5 cellular contexts compared by ENCODE assay signal in genomic region chrX:12554206-12554605, GRCh38.
"Had no signal": no experiment of that assay in that cellular context is flagged by ENCODE, and none has a peak within 500 bp of the region (broad histone marks: within the 10 kb centered on the region; RNA-seq: fewer than 3 reads in every experiment).

No MANE protein-coding gene starts in this region.

- DNase-seq: IMR-90, KBM-7, KG1 had no signal

- H3K36me3 Mint-ChIP-seq: IgD-negative memory B cell had no signal

- H3K4me3 ChIP-seq: K562 had no signal

- H3K4me1 Mint-ChIP-seq: IgD-negative memory B cell had no signal

- H3K4me3 Mint-ChIP-seq: IgD-negative memory B cell had no signal

- H3K27ac Mint-ChIP-seq: IgD-negative memory B cell had no signal
